In genomic region chr15:80219955-80220354, GRCh38 we compare ENCODE assay signal across 36 cellular contexts. TPM values are rescaled to one million over a fixed set of nuclear protein-coding genes. Genes with fewer than 3 reads are reported as not detected.
"Had no signal": no experiment of that assay in that cellular context is flagged by ENCODE, and none has a peak within 500 bp of the region (broad histone marks: within the 10 kb centered on the region; RNA-seq: fewer than 3 reads in every experiment).

No MANE protein-coding gene starts in this region.

- ATAC-seq: activated naive CD4-positive, alpha-beta T cell treated with anti-CD3 and anti-CD28 coated beads, Interleukin-2, amount 50 U/mL, for 72 hours; activated naive CD8-positive, alpha-beta T cell treated with anti-CD3 and anti-CD28 coated beads, Interleukin-2, amount 50 U/mL, for 24 hours; activated T-cell treated with anti-CD3 and anti-CD28 coated beads, Interleukin-2, amount 50 U/mL, for 4 hours; activated T-cell treated with anti-CD3 and anti-CD28 coated beads, Interleukin-2, amount 50 U/mL, for 72 hours; activated T-helper 17 cell treated with anti-CD3 and anti-CD28 coated beads, Interleukin-2, amount 50 U/mL, for 72 hours; body of pancreas had no signal

- H3K36me3 ChIP-seq: adrenal gland, ascending aorta, brain microvascular endothelial cell, breast epithelium, cardiac muscle cell had no signal

- H3K27ac ChIP-seq: adrenal gland, ascending aorta, body of pancreas, brain microvascular endothelial cell, breast epithelium, cardiac muscle cell had no signal

- DNase-seq: activated effector memory CD4-positive, alpha-beta T cell treated with anti-CD3 and anti-CD28 coated beads, Interleukin-2, amount 50 U/mL, for 16 hours; activated effector memory CD4-positive, alpha-beta T cell treated with Interleukin-2 at 50 U/mL for 16 hours; activated gamma-delta T cell; activated gamma-delta T cell treated with Interleukin-2 at 50 U/mL for 16 hours; activated naive CD4-positive, alpha-beta T cell; activated naive CD4-positive, alpha-beta T cell treated with anti-CD3 and anti-CD28 coated beads for 36 hours; activated naive CD4-positive, alpha-beta T cell treated with anti-CD3 and anti-CD28 coated beads, Interleukin-2, amount 10 ng/mL, durations not matched to agents 7 days and 5 days; activated naive CD4-positive, alpha-beta T cell treated with anti-CD3 and anti-CD28 coated beads, Interleukin-2, amount 50 U/mL, for 16 hours; activated naive CD4-positive, alpha-beta T cell treated with Interleukin-2 at 50 U/mL for 16 hours; activated naive CD8-positive, alpha-beta T cell treated with anti-CD3 and anti-CD28 coated beads for 36 hours; activated naive CD8-positive, alpha-beta T cell treated with anti-CD3 and anti-CD28 coated beads, Interleukin-2, amount 10 ng/mL, durations not matched to agents 7 days and 5 days; activated naive CD8-positive, alpha-beta T cell treated with anti-CD3 and anti-CD28 coated beads, Interleukin-2, amount 50 U/mL, for 24 hours; activated T-cell treated with anti-CD3 and anti-CD28 coated beads, Interleukin-2, amount 50 U/mL, for 24 hours; activated T-cell treated with anti-CD3 and anti-CD28 coated beads, Interleukin-2, amount 50 U/mL, for 4 hours; activated T-cell treated with anti-CD3 and anti-CD28 coated beads, Interleukin-2, amount 50 U/mL, for 48 hours; activated T-cell treated with anti-CD3 and anti-CD28 coated beads, Interleukin-2, amount 50 U/mL, for 72 hours; amniotic stem cell; amygdala; anterior cingulate cortex; aorta; body of pancreas; brain microvascular endothelial cell; caudate nucleus; central memory CD4-positive, alpha-beta T cell; cerebellar nuclear complex had no signal

- FAIRE-seq: astrocyte, bronchial epithelial cell had no signal

- H3K4me3 ChIP-seq: adrenal gland, ascending aorta, body of pancreas, breast epithelium, cardiac muscle cell had no signal

- H3K4me1 ChIP-seq: adrenal gland, ascending aorta, breast epithelium had no signal

- H3K27me3 ChIP-seq: adrenal gland, ascending aorta, body of pancreas, brain microvascular endothelial cell, breast epithelium, cardiac muscle cell had no signal

- H3K9me3 ChIP-seq: adrenal gland, ascending aorta, body of pancreas, breast epithelium had no signal

RNA-seq across cellular contexts. Expression of gene CTXND1, which starts 32.1 kb away (rescaled TPM):
- total RNA-seq: activated naive CD4-positive, alpha-beta T cell treated with anti-CD3 and anti-CD28 coated beads for 36 hours; activated naive CD4-positive, alpha-beta T cell treated with anti-CD3 and anti-CD28 coated beads, Interleukin-2, amount 50 U/mL, for 72 hours; activated naive CD8-positive, alpha-beta T cell treated with anti-CD3 and anti-CD28 coated beads for 36 hours; activated naive CD8-positive, alpha-beta T cell treated with anti-CD3 and anti-CD28 coated beads, Interleukin-2, amount 10 ng/mL, durations not matched to agents 7 days and 5 days; activated T-cell treated with anti-CD3 and anti-CD28 coated beads, Interleukin-2, amount 50 U/mL, for 72 hours; activated T-helper 1 cell treated with anti-CD3 and anti-CD28 coated beads, Interleukin-12 subunit alpha, Interleukin-12 subunit beta, Interleukin-2, Interleukin-4 antibody, amounts not matched to agents 30 ng/mL and 10 ng/mL and 1 ng/mL, durations not matched to agents 14 hours and 24 hours and 36 hours; activated T-helper 17 cell treated with anti-CD3 and anti-CD28 coated beads, Interleukin-2, amount 50 U/mL, for 72 hours; activated T-helper 2 cell treated with anti-CD3 and anti-CD28 coated beads, Interferon-gamma antibody, Interleukin-2, Interleukin-4, amounts not matched to agents 10 μg/mL and 5 μg/mL and 100 μg/mL, durations not matched to agents 14 hours and 24 hours and 36 hours; astrocyte; breast epithelium; bronchial epithelial cell; chondrocyte had no signal
